24 cellular contexts compared by ENCODE assay signal in genomic region chr4:157372154-157372553, GRCh38.
"Had no signal": no experiment of that assay in that cellular context is flagged by ENCODE, and none has a peak within 500 bp of the region (broad histone marks: within the 10 kb centered on the region; RNA-seq: fewer than 3 reads in every experiment).

No MANE protein-coding gene starts in this region.

- H3K4me3 ChIP-seq: SK-N-MC had no signal

- H3K4me1 Mint-ChIP-seq: activated CD4-positive, alpha-beta T cell treated with anti-CD3 and anti-CD28 coated beads, Interleukin-2, amount 10 ng/mL, durations not matched to agents 7 days and 5 days; activated naive CD4-positive, alpha-beta T cell treated with anti-CD3 and anti-CD28 coated beads, Interleukin-2, amount 10 ng/mL, durations not matched to agents 7 days and 5 days; activated naive CD8-positive, alpha-beta T cell treated with anti-CD3 and anti-CD28 coated beads for 36 hours had no signal

- H3K27ac ChIP-seq: SK-N-MC, VCaP had no signal

- H3K4me3 Mint-ChIP-seq: activated CD4-positive, alpha-beta memory T cell treated with anti-CD3 and anti-CD28 coated beads for 36 hours; activated CD4-positive, alpha-beta T cell treated with anti-CD3 and anti-CD28 coated beads, Interleukin-2, amount 10 ng/mL, durations not matched to agents 7 days and 5 days; activated naive CD4-positive, alpha-beta T cell treated with anti-CD3 and anti-CD28 coated beads, Interleukin-2, amount 10 ng/mL, durations not matched to agents 7 days and 5 days; activated naive CD8-positive, alpha-beta T cell treated with anti-CD3 and anti-CD28 coated beads for 36 hours; activated T-cell treated with anti-CD3 and anti-CD28 coated beads, Interleukin-2, amount 50 U/mL, for 4 hours; dendritic cell treated with granulocyte-macrophage colony-stimulating factor and Interleukin-4, amounts not matched to agents 40 ng/mL and 50 ng/mL, for 4 days had no signal

- H3K27ac Mint-ChIP-seq: activated CD4-positive, alpha-beta memory T cell treated with anti-CD3 and anti-CD28 coated beads for 36 hours; activated CD4-positive, alpha-beta T cell treated with anti-CD3 and anti-CD28 coated beads, Interleukin-2, amount 10 ng/mL, durations not matched to agents 7 days and 5 days; activated naive CD4-positive, alpha-beta T cell treated with anti-CD3 and anti-CD28 coated beads, Interleukin-2, amount 10 ng/mL, durations not matched to agents 7 days and 5 days; activated naive CD8-positive, alpha-beta T cell treated with anti-CD3 and anti-CD28 coated beads for 36 hours; dendritic cell treated with granulocyte-macrophage colony-stimulating factor and Interleukin-4, amounts not matched to agents 40 ng/mL and 50 ng/mL, for 4 days had no signal

- H3K36me3 Mint-ChIP-seq: activated CD4-positive, alpha-beta memory T cell treated with anti-CD3 and anti-CD28 coated beads for 36 hours; activated naive CD4-positive, alpha-beta T cell treated with anti-CD3 and anti-CD28 coated beads, Interleukin-2, amount 10 ng/mL, durations not matched to agents 7 days and 5 days; activated naive CD8-positive, alpha-beta T cell treated with anti-CD3 and anti-CD28 coated beads for 36 hours had no signal

- DNase-seq: activated CD4-positive, alpha-beta memory T cell treated with anti-CD3 and anti-CD28 coated beads for 36 hours; activated CD4-positive, alpha-beta T cell treated with anti-CD3 and anti-CD28 coated beads, Interleukin-2, amount 10 ng/mL, durations not matched to agents 7 days and 5 days; activated CD4-positive, CD25-positive, alpha-beta regulatory T cell; activated CD8-positive, alpha-beta memory T cell treated with anti-CD3 and anti-CD28 coated beads for 24 hours; activated gamma-delta T cell treated with Interleukin-2 at 50 U/mL for 16 hours; activated naive CD4-positive, alpha-beta T cell treated with anti-CD3 and anti-CD28 coated beads, Interleukin-2, amount 10 ng/mL, durations not matched to agents 7 days and 5 days; activated naive CD8-positive, alpha-beta T cell treated with anti-CD3 and anti-CD28 coated beads for 36 hours; activated T-cell treated with anti-CD3 and anti-CD28 coated beads, Interleukin-2, amount 50 U/mL, for 4 hours; cerebellar nuclear complex; KG1; NCI-H1048; NCI-H187; NCI-H2171; NCI-H446; NCI-H524; NK-92 treated with Interleukin-12 subunit alpha and Interleukin-12 subunit beta, amount 100 ng/mL, for 24 hours; OCI-M1; RPMI8226; T-helper 1 cell had no signal

- H3K9me3 Mint-ChIP-seq: activated CD4-positive, alpha-beta T cell treated with anti-CD3 and anti-CD28 coated beads, Interleukin-2, amount 10 ng/mL, durations not matched to agents 7 days and 5 days; activated naive CD4-positive, alpha-beta T cell treated with anti-CD3 and anti-CD28 coated beads, Interleukin-2, amount 10 ng/mL, durations not matched to agents 7 days and 5 days; dendritic cell treated with granulocyte-macrophage colony-stimulating factor and Interleukin-4, amounts not matched to agents 40 ng/mL and 50 ng/mL, for 4 days had no signal

- ATAC-seq: activated T-cell treated with anti-CD3 and anti-CD28 coated beads, Interleukin-2, amount 50 U/mL, for 4 hours; Panc1; Right ventricle myocardium inferior had no signal

- H3K27me3 Mint-ChIP-seq: activated CD4-positive, alpha-beta memory T cell treated with anti-CD3 and anti-CD28 coated beads for 36 hours; activated CD4-positive, alpha-beta T cell treated with anti-CD3 and anti-CD28 coated beads, Interleukin-2, amount 10 ng/mL, durations not matched to agents 7 days and 5 days; activated naive CD4-positive, alpha-beta T cell treated with anti-CD3 and anti-CD28 coated beads, Interleukin-2, amount 10 ng/mL, durations not matched to agents 7 days and 5 days; activated naive CD8-positive, alpha-beta T cell treated with anti-CD3 and anti-CD28 coated beads for 36 hours; dendritic cell treated with granulocyte-macrophage colony-stimulating factor and Interleukin-4, amounts not matched to agents 40 ng/mL and 50 ng/mL, for 4 days had no signal
